Comparison of ENCODE assay signal across 10 cellular contexts in genomic region chr19:6238643-6239281, GRCh38. TPM values are rescaled to one million over a fixed set of nuclear protein-coding genes. Genes with fewer than 3 reads are reported as not detected.
DNase-seq lines count a peak whose midpoint lies in the region; ATAC-seq and TF ChIP-seq lines count a peak whose summit lies in the region.
"Had no signal": no experiment of that assay in that cellular context is flagged by ENCODE, and none has a peak within 500 bp of the region (broad histone marks: within the 10 kb centered on the region; RNA-seq: fewer than 3 reads in every experiment).

No MANE protein-coding gene starts in this region.

- no peak overlapping the region for H3K4ac ChIP-seq in IMR-90 (ENCODE audit: low read depth, low read length)

- DNase-seq in IMR-90, result peak; percentile 34
- DNase-seq in activated T-helper 2 cell treated with anti-CD3 and anti-CD28 coated beads, Interferon-gamma antibody, Interleukin-2, Interleukin-4, amounts not matched to agents 10 μg/mL and 5 μg/mL and 100 μg/mL, durations not matched to agents 14 hours and 24 hours and 36 hours (ENCODE audit: low spot score), result no peak
- peak in 4 of 5 donors; percentile 60 to 85 (median 64) for DNase-seq in heart left ventricle
- no peak for DNase-seq in HFFc6
- DNase-seq in kidney tubule cell (ENCODE audit: low spot score), result no peak
- DNase-seq in HT-29 (ENCODE audit: low spot score), result no peak
- no peak for DNase-seq in cerebellum (ENCODE audit: low spot score)
- DNase-seq: cerebellar nuclear complex, occipital lobe had no signal

- ATAC-seq in IMR-90 (ENCODE audit: low read depth) (peak; percentile 31), heart left ventricle (peak in 3 of 4 donors; percentile 20 to 56 (median 47))

- H3K27ac ChIP-seq in IMR-90 (ENCODE audit: insufficient read depth, low read length), result no peak overlapping the region
- peak overlapping the region; percentile 47 to 92 (median 75) for H3K27ac ChIP-seq in heart left ventricle
- H3K27ac ChIP-seq in subcutaneous abdominal adipose tissue (ENCODE audit: low read depth, low read length), result peak overlapping the region; percentile 46

- no peak overlapping the region for H4K91ac ChIP-seq in IMR-90 (ENCODE audit: insufficient read depth, low read depth, low read length)

- no peaks in the 10 kb centered on the region for H3K9me3 Mint-ChIP-seq in activated T-helper 2 cell treated with anti-CD3 and anti-CD28 coated beads, Interferon-gamma antibody, Interleukin-2, Interleukin-4, amounts not matched to agents 10 μg/mL and 5 μg/mL and 100 μg/mL, durations not matched to agents 14 hours and 24 hours and 36 hours
- H3K9me3 Mint-ChIP-seq in HFFc6, result no peaks in the 10 kb centered on the region

- H3K56ac ChIP-seq in IMR-90 (ENCODE audit: extremely low read depth, insufficient read depth, low read length), result no peak overlapping the region

- H4K5ac ChIP-seq in IMR-90 (ENCODE audit: low read depth, low read length), result no peak overlapping the region

- no peak overlapping the region for H2AFZ ChIP-seq in IMR-90 (replicated peaks; ENCODE audit: low read length, poor library complexity)

- H3K36me3 Mint-ChIP-seq in activated T-helper 2 cell treated with anti-CD3 and anti-CD28 coated beads, Interferon-gamma antibody, Interleukin-2, Interleukin-4, amounts not matched to agents 10 μg/mL and 5 μg/mL and 100 μg/mL, durations not matched to agents 14 hours and 24 hours and 36 hours (ENCODE audit: low read depth), result peaks cover 3% of the 10 kb centered on the region
- H3K36me3 Mint-ChIP-seq in HFFc6 (ENCODE audit: low read depth), result peaks cover 5% of the 10 kb centered on the region; the same call in 1 of the 2 replicates

- H3K27me3 ChIP-seq in IMR-90 (ENCODE audit: control insufficient read depth, insufficient read depth, low read length), result no peaks in the 10 kb centered on the region
- no peaks in the 10 kb centered on the region for H3K27me3 ChIP-seq in heart left ventricle
- no peaks in the 10 kb centered on the region for H3K27me3 ChIP-seq in subcutaneous abdominal adipose tissue (ENCODE audit: control insufficient read depth in 5 of 5, insufficient read depth in 4 of 5, low read length in 5 of 5)

- H3K18ac ChIP-seq in IMR-90 (ENCODE audit: low read depth, low read length), result no peak overlapping the region

- TF ChIP-seq POLR2A in IMR-90 (IDR thresholded peaks at IDR 0.05; ENCODE audit: low read depth, low read length) (no peak), heart left ventricle (IDR thresholded peaks at IDR 0.05) (no peak)

- H2BK120ac ChIP-seq in IMR-90 (ENCODE audit: low read depth, low read length), result no peak overlapping the region

- no peak overlapping the region for H2BK15ac ChIP-seq in IMR-90 (ENCODE audit: low read depth, low read length)

- no peak overlapping the region for H2BK5ac ChIP-seq in IMR-90 (ENCODE audit: low read depth, low read length, poor library complexity, severe bottlenecking)

- dilution Hi-C loops in IMR-90 (cut with HindIII; ENCODE audit: low sequenced_read_pairs, unreplicated experiment), result no loop called here

- WGBS in IMR-90 (ENCODE audit: extremely low coverage in 2 of 2, insufficient read length in 1 of 2), 2 experiments, result no CpG with 5 or more reads among the region's 24 CpGs
- 43 to 59% (median 54%) methylated on average over 18 to 24 of the region's 24 CpGs for WGBS in heart left ventricle, 4 donors

- CTCF ChIA-PET in IMR-90 (lab: Yijun Ruan, JAX), result interaction anchor here (1.0 kb wide), 1 partner anchor 16 kb away, joined by 3 read pairs; no protein-coding TSS in a partner anchor

- peaks cover 91% of the 10 kb centered on the region for H4K20me1 ChIP-seq in IMR-90 (ENCODE audit: insufficient read depth, low read length)

- H3K14ac ChIP-seq in IMR-90 (replicated peaks; ENCODE audit: low read depth, low read length), result no peak overlapping the region

- H3K4me1 ChIP-seq in IMR-90 (ENCODE audit: control insufficient read depth, insufficient read depth, low read length), result peaks cover 28% of the 10 kb centered on the region
- H3K4me1 ChIP-seq in heart left ventricle, result peaks cover 24 to 98% (median 81%) of the 10 kb centered on the region in 12 donors
- peaks cover 15 to 82% (median 55%) of the 10 kb centered on the region in 5 donors for H3K4me1 ChIP-seq in subcutaneous abdominal adipose tissue (ENCODE audit: control insufficient read depth in 5 of 5, insufficient read depth in 5 of 5, low read length in 5 of 5)

- no peak overlapping the region for H2AK9ac ChIP-seq in IMR-90 (replicated peaks; ENCODE audit: low read depth, low read length, poor library complexity)

- no peak overlapping the region for H4K8ac ChIP-seq in IMR-90 (ENCODE audit: low read depth in 2 of 2, low read length in 2 of 2)

- intact Hi-C loops in IMR-90 (cut with micrococcal nuclease) (no loop called here), heart left ventricle (cut with DNase I) (loop anchor here in 3 of 10 donors (5.0 kb wide), 2 partner anchors 34 to 39 kb away; partner anchors contain the start of gene MLLT1 (in 1 of the 3))
- intact Hi-C loops in activated T-helper 2 cell treated with anti-CD3 and anti-CD28 coated beads, Interferon-gamma antibody, Interleukin-2, Interleukin-4, amounts not matched to agents 10 μg/mL and 5 μg/mL and 100 μg/mL, durations not matched to agents 14 hours and 24 hours and 36 hours (cut with micrococcal nuclease), result no loop called here

- no peak overlapping the region for H2AK5ac ChIP-seq in IMR-90 (ENCODE audit: low read depth, low read length)

- H2BK20ac ChIP-seq in IMR-90 (ENCODE audit: low read depth, low read length), result no peak overlapping the region

- no TSS peak for BruUV-seq in IMR-90 (replicated peaks; lab: Mats Ljungman, UMichigan)

- no peak overlapping the region for H3K4me2 ChIP-seq in IMR-90 (ENCODE audit: low read depth, low read length)

- H3K9ac ChIP-seq in IMR-90 (ENCODE audit: low read depth, low read length) (no peak overlapping the region), subcutaneous abdominal adipose tissue (ENCODE audit: low read length in 5 of 5) (peak overlapping the region; percentile 7 to 80 (median 57))

- POLR2A ChIA-PET in IMR-90 (lab: Charles Lee; ENCODE audit: unreplicated experiment), result no interaction called here

- TF ChIP-seq CTCF in IMR-90 (conservative IDR thresholded peaks at IDR 0.05; ENCODE audit: low read depth, low read length) (no peak), heart left ventricle (IDR thresholded peaks at IDR 0.05) (peak in 3 of 12 donors; percentile 3 to 8 (median 3)), HFFc6 (IDR thresholded peaks at IDR 0.05) (no peak)

- peak overlapping the region; percentile 62 for H3K27ac Mint-ChIP-seq in activated T-helper 2 cell treated with anti-CD3 and anti-CD28 coated beads, Interferon-gamma antibody, Interleukin-2, Interleukin-4, amounts not matched to agents 10 μg/mL and 5 μg/mL and 100 μg/mL, durations not matched to agents 14 hours and 24 hours and 36 hours
- no peak overlapping the region for H3K27ac Mint-ChIP-seq in HFFc6

- H3K9me1 ChIP-seq in IMR-90 (ENCODE audit: insufficient read depth, low read length), result peaks cover 43% of the 10 kb centered on the region

- no peaks in the 10 kb centered on the region for H3K27me3 Mint-ChIP-seq in activated T-helper 2 cell treated with anti-CD3 and anti-CD28 coated beads, Interferon-gamma antibody, Interleukin-2, Interleukin-4, amounts not matched to agents 10 μg/mL and 5 μg/mL and 100 μg/mL, durations not matched to agents 14 hours and 24 hours and 36 hours (ENCODE audit: low read depth)
- peaks cover 6% of the 10 kb centered on the region for H3K27me3 Mint-ChIP-seq in HFFc6 (ENCODE audit: insufficient read depth)

- peaks cover 39 to 92% of the 10 kb centered on the region in 2 experiments for H3K79me1 ChIP-seq in IMR-90 (ENCODE audit: low read depth in 1 of 2, low read length in 2 of 2)

- in situ Hi-C loops in IMR-90 (cut with MboI; ENCODE audit: low sequenced_read_pairs), result no loop called here

- no peak for TF ChIP-seq RAD21 in IMR-90 (IDR thresholded peaks at IDR 0.05; ENCODE audit: low read length)

- H3K36me3 ChIP-seq in IMR-90 (ENCODE audit: control insufficient read depth, insufficient read depth, low read length) (peaks cover 2% of the 10 kb centered on the region; the same call in 1 of the 2 replicates), heart left ventricle (no peaks in the 10 kb centered on the region), subcutaneous abdominal adipose tissue (ENCODE audit: control insufficient read depth in 5 of 5, insufficient read depth in 5 of 5, low read length in 5 of 5) (no peaks in the 10 kb centered on the region)

- H3K4me3 ChIP-seq in IMR-90 (ENCODE audit: insufficient read depth, low read depth, low read length) (no peak overlapping the region), heart left ventricle (peak overlapping the region in 7 of 12 donors; percentile 4 to 22 (median 12)), subcutaneous abdominal adipose tissue (ENCODE audit: low read depth in 1 of 5, low read length in 5 of 5) (peak overlapping the region in 2 of 5 donors; percentile 7 to 27)

- no peak overlapping the region; the same call in 1 of the 2 replicates for H3K23ac ChIP-seq in IMR-90 (ENCODE audit: low read depth, low read length)

- H3K4me1 Mint-ChIP-seq in activated T-helper 2 cell treated with anti-CD3 and anti-CD28 coated beads, Interferon-gamma antibody, Interleukin-2, Interleukin-4, amounts not matched to agents 10 μg/mL and 5 μg/mL and 100 μg/mL, durations not matched to agents 14 hours and 24 hours and 36 hours (ENCODE audit: low read depth), result peaks cover 27% of the 10 kb centered on the region
- H3K4me1 Mint-ChIP-seq in HFFc6 (ENCODE audit: low read depth), result peaks cover 41% of the 10 kb centered on the region

- no peak overlapping the region for H3K4me3 Mint-ChIP-seq in activated T-helper 2 cell treated with anti-CD3 and anti-CD28 coated beads, Interferon-gamma antibody, Interleukin-2, Interleukin-4, amounts not matched to agents 10 μg/mL and 5 μg/mL and 100 μg/mL, durations not matched to agents 14 hours and 24 hours and 36 hours (ENCODE audit: low read depth)
- no peak overlapping the region for H3K4me3 Mint-ChIP-seq in HFFc6

- H3K9me3 ChIP-seq in IMR-90 (ENCODE audit: control insufficient read depth, insufficient read depth, low read length) (no peaks in the 10 kb centered on the region), heart left ventricle (no peaks in the 10 kb centered on the region), subcutaneous abdominal adipose tissue (ENCODE audit: control insufficient read depth in 5 of 5, low read length in 5 of 5) (no peaks in the 10 kb centered on the region)

RNA-seq across cellular contexts. Expression of gene MLLT1, which starts 41.0 kb away (rescaled TPM):
- total RNA-seq in IMR-90 (2012; rRNA removed) (1.3 and 1.7 TPM in 2 replicates), heart left ventricle (10 to 100 TPM; 21.0 to 45.9 (median 34.9) TPM), cerebellum (10.3 TPM)
- polyA plus RNA-seq in IMR-90 (2012; rRNA removed) (30.6 and 45.4 TPM in 2 replicates), heart left ventricle (10 to 100 TPM; 17.8 to 38.2 TPM)
- 19.2 and 30.8 TPM in 2 replicates for polyA plus RNA-seq in IMR-90 (2012; cell fraction: cytosol; rRNA removed)
- polyA plus RNA-seq in IMR-90 (2012; cell fraction: nucleus; rRNA removed; ENCODE audit: low replicate concordance), result 39.7 and 78.9 TPM in 2 replicates
- total RNA-seq in activated T-helper 2 cell treated with anti-CD3 and anti-CD28 coated beads, Interferon-gamma antibody, Interleukin-2, Interleukin-4, amounts not matched to agents 10 μg/mL and 5 μg/mL and 100 μg/mL, durations not matched to agents 14 hours and 24 hours and 36 hours, result 58.7 and 61.8 TPM in 2 replicates
- total RNA-seq in HFFc6 (2021; fragmentation: NEBNext Ultra II Directional; extraction: Animal tissue kit (Norgen Biotek cat#: 25700)), result 10 to 100 TPM; 54.6 to 69.4 (median 59.5) TPM
- 22.5 and 27.4 TPM in 2 replicates for total RNA-seq in HT-29 (2014; rRNA removed; shearing (Covaris generic))

Comparison
In these comparisons a context has a peak if more than half of its experiments do, and no peak if none do; other contexts are left out.
1. DNase-seq: peak in IMR-90 (single experiment) and heart left ventricle (4 of 5); none in activated T-helper 2 cell treated with anti-CD3 and anti-CD28 coated beads, Interferon-gamma antibody, Interleukin-2, Interleukin-4, amounts not matched to agents 10 μg/mL and 5 μg/mL and 100 μg/mL, durations not matched to agents 14 hours and 24 hours and 36 hours (single experiment), HFFc6 (single experiment), kidney tubule cell (single experiment), HT-29 (single experiment) and cerebellum (single experiment).